In the genomic region with DNA sequence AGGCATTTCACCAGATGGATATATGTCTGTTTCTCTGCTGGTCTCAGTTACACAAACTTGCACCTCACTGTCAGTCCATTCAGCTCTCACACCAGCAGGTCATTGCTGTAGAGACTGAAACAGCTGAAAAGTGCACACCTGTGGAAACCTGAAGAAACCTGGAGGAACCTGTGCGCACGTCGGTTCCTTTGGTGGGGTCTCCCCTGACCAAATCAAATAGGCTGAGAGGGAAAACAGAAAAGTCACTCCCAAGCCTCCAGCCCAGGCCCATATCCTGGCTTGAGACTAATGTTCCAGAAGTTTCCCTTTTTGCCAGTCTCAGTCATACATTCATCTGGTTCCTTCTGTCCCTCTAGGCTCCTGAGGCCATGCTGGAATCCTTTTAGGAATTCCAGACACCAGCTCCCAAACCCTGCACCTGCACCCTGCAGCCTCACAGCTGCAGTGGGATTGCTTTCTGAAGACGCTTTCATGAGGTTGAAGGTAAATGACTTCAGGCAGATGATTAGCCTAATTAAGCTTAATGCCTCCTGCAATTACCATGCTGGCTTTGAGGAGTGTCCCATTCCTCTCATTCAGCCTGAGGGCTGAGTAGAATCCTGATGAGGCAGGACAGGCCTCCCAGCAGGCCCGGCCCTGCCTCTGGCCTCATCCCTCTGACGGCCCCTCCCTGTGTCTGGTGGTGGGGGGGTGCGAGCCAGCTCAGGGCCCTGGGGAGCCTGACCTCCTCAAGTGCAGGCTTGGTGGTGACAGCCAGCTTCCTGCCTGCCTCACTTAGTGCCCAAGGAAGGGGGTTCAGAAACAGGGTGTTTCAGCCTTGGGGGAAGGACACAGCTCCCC, we compare ENCODE assay signal across 29 cellular contexts. TPM values are rescaled to one million over a fixed set of nuclear protein-coding genes. Genes with fewer than 3 reads are reported as not detected.
DNase-seq lines count a peak whose midpoint lies in the region; ATAC-seq and TF ChIP-seq lines count a peak whose summit lies in the region.
"Had no signal": no experiment of that assay in that cellular context is flagged by ENCODE, and none has a peak within 500 bp of the region (broad histone marks: within the 10 kb centered on the region; RNA-seq: fewer than 3 reads in every experiment).

No MANE protein-coding gene starts in this region.

- peak; percentile 69 for ATAC-seq in esophagus mucosa
- no peak for ATAC-seq in activated T-cell treated with anti-CD3 and anti-CD28 coated beads, Interleukin-2, amount 50 U/mL, for 72 hours (replicated peaks in 1 of 2)
- ATAC-seq: HCT116, left lung had no signal

- H3K27me3 ChIP-seq in neuronal stem cell (ENCODE audit: control insufficient read depth in 3 of 3, insufficient read depth in 3 of 3, low read depth in 1 of 3, low read length in 3 of 3), result no peaks in the 10 kb centered on the region
- H3K27me3 ChIP-seq: left lung, transverse colon had no signal

- no peak overlapping the region for H3K9ac ChIP-seq in neuronal stem cell (ENCODE audit: low read depth, low read length, poor library complexity)

- WGBS in neuronal stem cell (ENCODE audit: extremely low coverage in 2 of 2, insufficient read length in 2 of 2, insufficient replicate concordance in 1 of 2), 2 donors, result no CpG with 5 or more reads among the region's 7 CpGs

- no peak overlapping the region for H2BK12ac ChIP-seq in neuronal stem cell (ENCODE audit: low read length)

- H3K4me3 Mint-ChIP-seq in activated T-cell treated with anti-CD3 and anti-CD28 coated beads, Interleukin-2, amount 50 U/mL, for 72 hours, result no peak overlapping the region
- no peak overlapping the region for H3K4me3 Mint-ChIP-seq in endothelial cell (ENCODE audit: unreplicated experiment)
- H3K4me3 Mint-ChIP-seq: activated naive CD4-positive, alpha-beta T cell treated with anti-CD3 and anti-CD28 coated beads for 36 hours; stimulated activated naive CD8-positive, alpha-beta T cell treated with anti-CD3 and anti-CD28 coated beads, Interleukin-15, Interleukin-2, amounts not matched to agents 100 ng/mL and 50 ng/mL, for 24 hours; T-helper 1 cell treated with Interleukin-12 subunit alpha and Interleukin-12 subunit beta and Interleukin-4 antibody, amounts not matched to agents 30 μg/mL and 1 μg/mL, for 36 hours had no signal

- TF ChIP-seq CTCF in endothelial cell (IDR thresholded peaks at IDR 0.05; ENCODE audit: unreplicated experiment), result no peak

- no peaks in the 10 kb centered on the region for H3K9me3 Mint-ChIP-seq in activated T-cell treated with anti-CD3 and anti-CD28 coated beads, Interleukin-2, amount 50 U/mL, for 72 hours
- no peaks in the 10 kb centered on the region for H3K9me3 Mint-ChIP-seq in endothelial cell (ENCODE audit: unreplicated experiment)
- H3K9me3 Mint-ChIP-seq: activated naive CD4-positive, alpha-beta T cell treated with anti-CD3 and anti-CD28 coated beads for 36 hours; stimulated activated naive CD8-positive, alpha-beta T cell treated with anti-CD3 and anti-CD28 coated beads, Interleukin-15, Interleukin-2, amounts not matched to agents 100 ng/mL and 50 ng/mL, for 24 hours; T-helper 1 cell treated with Interleukin-12 subunit alpha and Interleukin-12 subunit beta and Interleukin-4 antibody, amounts not matched to agents 30 μg/mL and 1 μg/mL, for 36 hours had no signal

- H2BK15ac ChIP-seq in neuronal stem cell (ENCODE audit: low read length), result no peak overlapping the region

- no peak overlapping the region for H3K14ac ChIP-seq in neuronal stem cell (ENCODE audit: low read length)

- peak overlapping the region; percentile 25 for H3K27ac ChIP-seq in neuronal stem cell (replicated peaks; ENCODE audit: low read length)
- H3K27ac ChIP-seq: left lung, SJSA1, transverse colon had no signal

- H2AFZ ChIP-seq in neuronal stem cell (ENCODE audit: low read length), result no peak overlapping the region

- no peak overlapping the region for H4K8ac ChIP-seq in neuronal stem cell (ENCODE audit: low read depth, low read length)

- no peak overlapping the region for H4K91ac ChIP-seq in neuronal stem cell (ENCODE audit: low read depth, low read length, poor library complexity)

- DNase-seq in NCI-H748 (lab: John Stamatoyannopoulos, UW; ENCODE audit: unreplicated experiment) (peak; percentile 48), NCI-H748 treated with DMSO at 0.1 percent for 48 hours (lab: John Stamatoyannopoulos, UW) (no peak), NCI-H1105 (lab: John Stamatoyannopoulos, UW) (peak; percentile 10), neuronal stem cell (ENCODE audit: low spot score) (peak; percentile 31), endothelial cell (ENCODE audit: low spot score) (no peak), AG08395 (ENCODE audit: low spot score) (no peak)
- DNase-seq in activated T-cell treated with anti-CD3 and anti-CD28 coated beads, Interleukin-2, amount 50 U/mL, for 72 hours, result no peak
- DNase-seq: activated CD4-positive, alpha-beta T cell treated with anti-CD3 and anti-CD28 coated beads, Interleukin-2, amount 50 U/mL, for 1 hour; activated naive CD4-positive, alpha-beta T cell treated with anti-CD3 and anti-CD28 coated beads for 36 hours; Calu3; central memory CD4-positive, alpha-beta T cell; EL; esophagus squamous epithelium; Kasumi-1; left lung; NCI-H1048; NCI-H2171 treated with DMSO at 0.1 percent for 48 hours; NCI-H526; stimulated activated CD4-positive, alpha-beta T cell treated with anti-CD3 and anti-CD28 coated beads, Interleukin-2, amount 100 ng/mL, for 48 hours; transverse colon had no signal

- H3K36me3 Mint-ChIP-seq in activated T-cell treated with anti-CD3 and anti-CD28 coated beads, Interleukin-2, amount 50 U/mL, for 72 hours (ENCODE audit: insufficient read depth in 2 of 2), result no peaks in the 10 kb centered on the region
- H3K36me3 Mint-ChIP-seq in endothelial cell (ENCODE audit: low read depth, unreplicated experiment), result no peaks in the 10 kb centered on the region

- H3K4me3 ChIP-seq in neuronal stem cell (ENCODE audit: low read length in 2 of 2), result no peak overlapping the region
- H3K4me3 ChIP-seq: esophagus squamous epithelium, left lung, SJSA1, smooth muscle cell, transverse colon had no signal

- no peak overlapping the region for H2AK5ac ChIP-seq in neuronal stem cell (ENCODE audit: low read depth, low read length)

- H3K18ac ChIP-seq in neuronal stem cell (ENCODE audit: low read length), result peak overlapping the region; percentile 34

- H3K79me1 ChIP-seq in neuronal stem cell (ENCODE audit: low read depth, low read length), result no peaks in the 10 kb centered on the region

- no peak overlapping the region for H3K23ac ChIP-seq in neuronal stem cell (ENCODE audit: low read depth, low read length, poor library complexity)

- H3K27me3 Mint-ChIP-seq in activated T-cell treated with anti-CD3 and anti-CD28 coated beads, Interleukin-2, amount 50 U/mL, for 72 hours (ENCODE audit: low read depth), result peaks cover 6% of the 10 kb centered on the region
- H3K27me3 Mint-ChIP-seq in endothelial cell (ENCODE audit: unreplicated experiment), result peaks cover 8% of the 10 kb centered on the region
- H3K27me3 Mint-ChIP-seq: stimulated activated naive CD8-positive, alpha-beta T cell treated with anti-CD3 and anti-CD28 coated beads, Interleukin-15, Interleukin-2, amounts not matched to agents 100 ng/mL and 50 ng/mL, for 24 hours had no signal

- no peak overlapping the region for H3K27ac Mint-ChIP-seq in activated T-cell treated with anti-CD3 and anti-CD28 coated beads, Interleukin-2, amount 50 U/mL, for 72 hours
- H3K27ac Mint-ChIP-seq in endothelial cell (ENCODE audit: unreplicated experiment), result no peak overlapping the region
- H3K27ac Mint-ChIP-seq: activated naive CD4-positive, alpha-beta T cell treated with anti-CD3 and anti-CD28 coated beads for 36 hours; progenitor cell of endocrine pancreas; stimulated activated naive CD8-positive, alpha-beta T cell treated with anti-CD3 and anti-CD28 coated beads, Interleukin-15, Interleukin-2, amounts not matched to agents 100 ng/mL and 50 ng/mL, for 24 hours; T-helper 1 cell treated with Interleukin-12 subunit alpha and Interleukin-12 subunit beta and Interleukin-4 antibody, amounts not matched to agents 30 μg/mL and 1 μg/mL, for 36 hours had no signal

- H3K9me3 ChIP-seq in neuronal stem cell (replicated peaks in 1 of 2; ENCODE audit: control insufficient read depth in 2 of 2, insufficient read depth in 1 of 2, low read depth in 1 of 2, low read length in 2 of 2), result no peaks in the 10 kb centered on the region
- H3K9me3 ChIP-seq: esophagus squamous epithelium, left lung, SJSA1, transverse colon had no signal

- H3K36me3 ChIP-seq in neuronal stem cell (replicated peaks in 1 of 2; ENCODE audit: control insufficient read depth in 2 of 2, insufficient read depth in 2 of 2, low read length in 2 of 2), result no peaks in the 10 kb centered on the region
- H3K36me3 ChIP-seq: esophagus squamous epithelium, left lung, SJSA1, transverse colon had no signal

- H2BK120ac ChIP-seq in neuronal stem cell (ENCODE audit: low read depth, low read length), result no peak overlapping the region

- H3K4ac ChIP-seq in neuronal stem cell (ENCODE audit: low read length), result no peak overlapping the region

- H2BK5ac ChIP-seq in neuronal stem cell (ENCODE audit: low read length), result no peak overlapping the region

- peaks cover 0 to 12% of the 10 kb centered on the region in 2 donors for H3K4me1 ChIP-seq in neuronal stem cell (ENCODE audit: control insufficient read depth in 2 of 2, insufficient read depth in 1 of 2, low read depth in 1 of 2, low read length in 2 of 2)
- H3K4me1 ChIP-seq: left lung, SJSA1, transverse colon had no signal

- H3K4me2 ChIP-seq in neuronal stem cell (ENCODE audit: insufficient read depth, low read length, poor library complexity, severe bottlenecking), result no peak overlapping the region
- H3K4me2 ChIP-seq: smooth muscle cell had no signal

- H3K4me1 Mint-ChIP-seq in activated T-cell treated with anti-CD3 and anti-CD28 coated beads, Interleukin-2, amount 50 U/mL, for 72 hours (ENCODE audit: low read depth), result no peaks in the 10 kb centered on the region
- peaks cover 13% of the 10 kb centered on the region for H3K4me1 Mint-ChIP-seq in endothelial cell (ENCODE audit: unreplicated experiment)

RNA-seq across cellular contexts. Expression of gene CXCL14, which starts 24.3 kb away (rescaled TPM):
- total RNA-seq in esophagus mucosa (179 TPM), endothelial cell (ENCODE audit: unreplicated experiment) (0.13 TPM)
- 1.7 TPM for polyA plus RNA-seq in neuronal stem cell (2013, experiment 1 of 2)
- polyA plus RNA-seq in neuronal stem cell (2013, experiment 2 of 2), result 1.8 TPM
- not detected for total RNA-seq in activated T-cell treated with anti-CD3 and anti-CD28 coated beads, Interleukin-2, amount 50 U/mL, for 72 hours
- total RNA-seq: activated naive CD4-positive, alpha-beta T cell treated with anti-CD3 and anti-CD28 coated beads for 36 hours; Calu3; mononuclear cell had no signal
- polyA plus RNA-seq: neural cell had no signal

Comparison
In these comparisons a context has a peak if more than half of its experiments do, and no peak if none do; other contexts are left out.
1. DNase-seq: peak in NCI-H748 (single experiment), NCI-H1105 (single experiment) and neuronal stem cell (single experiment); none in NCI-H748 treated with DMSO at 0.1 percent for 48 hours (single experiment), activated T-cell treated with anti-CD3 and anti-CD28 coated beads, Interleukin-2, amount 50 U/mL, for 72 hours (0 of 2), endothelial cell (single experiment) and AG08395 (single experiment).
2. RNA of gene CXCL14, which starts 24.3 kb away (total RNA-seq): 179 TPM in esophagus mucosa (single experiment); 0.13 TPM in endothelial cell (single experiment) and not detected in activated T-cell treated with anti-CD3 and anti-CD28 coated beads, Interleukin-2, amount 50 U/mL, for 72 hours; every median in the first group is over 100 times any median in the second.